8 cellular contexts compared by ENCODE assay signal in the genomic region with DNA sequence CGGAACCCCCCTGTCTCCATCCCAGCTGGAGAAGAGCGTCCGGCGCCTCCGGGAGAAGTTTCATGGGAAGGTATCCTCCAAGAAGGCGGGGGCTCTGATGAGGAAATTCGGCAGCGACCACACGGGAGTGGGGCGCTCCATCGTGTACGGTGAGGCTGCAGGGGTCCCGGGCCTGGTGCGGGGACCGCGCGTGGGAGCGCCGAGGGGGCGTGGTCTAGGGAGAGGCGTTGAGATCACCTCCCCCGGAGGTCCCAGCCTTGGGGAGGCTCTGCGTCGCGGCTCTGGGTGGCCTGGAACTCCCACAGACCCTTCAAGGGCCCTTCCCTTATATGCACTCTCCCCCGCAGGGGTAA. TPM values are rescaled to one million over a fixed set of nuclear protein-coding genes. Genes with fewer than 3 reads are reported as not detected.
A peak's percentile ranks its signal among the peaks of the same experiment; 100 is the strongest.
DNase-seq lines count a peak whose midpoint lies in the region; ATAC-seq, FAIRE-seq and TF ChIP-seq lines count a peak whose summit lies in the region.

No MANE protein-coding gene starts in this region.

- no peak overlapping the region for H3K23ac ChIP-seq in neuronal stem cell (ENCODE audit: low read depth, low read length, poor library complexity)

- peak overlapping the region; percentile 58 for H2BK15ac ChIP-seq in neuronal stem cell (ENCODE audit: low read length)

- CTCF ChIA-PET in Calu3 (lab: Charles Lee): no interaction called here
- CTCF ChIA-PET in activated B cell treated with CpG ODN at 0.5 μM for 24 hours (lab: Charles Lee): no interaction called here
- CTCF ChIA-PET in endothelial cell of umbilical vein (lab: Charles Lee): no interaction called here

- H3K27me3 Mint-ChIP-seq in Calu3 (ENCODE audit: unreplicated experiment) (no peaks in the 10 kb centered on the region), activated B cell treated with CpG ODN at 0.5 μM for 24 hours (no peaks in the 10 kb centered on the region)

- POLR2A ChIA-PET in activated B cell treated with CpG ODN at 0.5 μM for 24 hours (lab: Charles Lee): interaction anchor here (0.7 kb wide), 2 partner anchors 340 to 960 kb away, joined by 3 to 4 read pairs; no protein-coding TSS in a partner anchor
- POLR2A ChIA-PET in endothelial cell of umbilical vein (lab: Charles Lee): no interaction called here

- H2BK120ac ChIP-seq in neuronal stem cell (ENCODE audit: low read depth, low read length): no peak overlapping the region

- intact Hi-C loops in Calu3 (cut with micrococcal nuclease; ENCODE audit: unreplicated experiment) (no loop called here), activated B cell treated with CpG ODN at 0.5 μM for 24 hours (cut with micrococcal nuclease) (loop anchor here (1.0 to 5.0 kb wide), 3 partner anchors 9 to 35 kb away; a partner anchor contains a TSS), endothelial cell of umbilical vein (cut with micrococcal nuclease) (no loop called here), posterior cingulate gyrus (cut with DNase I) (no loop called here)

- no peak for FAIRE-seq in endothelial cell of umbilical vein (lab: Jason Lieb, UNC)

- H3K9ac ChIP-seq in endothelial cell of umbilical vein (replicated peaks; ENCODE audit: extremely low read depth, insufficient read depth, low read length): peak overlapping the region; percentile 53
- peak overlapping the region; percentile 21 for H3K9ac ChIP-seq in neuronal stem cell (ENCODE audit: low read depth, low read length, poor library complexity)

- H2BK12ac ChIP-seq in neuronal stem cell (ENCODE audit: low read length): no peak overlapping the region

- WGBS in neuronal stem cell (ENCODE audit: extremely low coverage in 2 of 2, insufficient read length in 2 of 2, insufficient replicate concordance in 1 of 2), 2 donors: no CpG with 5 or more reads among the region's 26 CpGs

- no peaks in the 10 kb centered on the region for H3K4me1 Mint-ChIP-seq in Calu3 (ENCODE audit: low read depth, unreplicated experiment)
- H3K4me1 Mint-ChIP-seq in activated B cell treated with CpG ODN at 0.5 μM for 24 hours: peaks cover 21% of the 10 kb centered on the region

- H2AFZ ChIP-seq in endothelial cell of umbilical vein (ENCODE audit: low read depth, low read length): peak overlapping the region; percentile 96
- H2AFZ ChIP-seq in neuronal stem cell (ENCODE audit: low read length): peak overlapping the region; percentile 99

- H3K4me2 ChIP-seq in endothelial cell of umbilical vein (ENCODE audit: insufficient read depth, low read length) (peak overlapping the region; percentile 74), neuronal stem cell (ENCODE audit: insufficient read depth, low read length, poor library complexity, severe bottlenecking) (peak overlapping the region; percentile 91)

- no peak for ATAC-seq in activated B cell treated with CpG ODN at 0.5 μM for 24 hours (ENCODE audit: low read depth)
- no peak for ATAC-seq in HG03135 (IDR thresholded peaks at IDR 0.05; ENCODE audit: unreplicated experiment)
- no peak for ATAC-seq in HG02884 (IDR thresholded peaks at IDR 0.05; ENCODE audit: unreplicated experiment)

- peaks cover 0 to 18% of the 10 kb centered on the region in 2 experiments for H3K36me3 ChIP-seq in endothelial cell of umbilical vein (ENCODE audit: control insufficient read depth in 2 of 2, extremely low read depth in 1 of 2, insufficient read depth in 2 of 2, low read length in 2 of 2)
- no peaks in the 10 kb centered on the region for H3K36me3 ChIP-seq in neuronal stem cell (replicated peaks in 1 of 2; ENCODE audit: control insufficient read depth in 2 of 2, insufficient read depth in 2 of 2, low read length in 2 of 2)

- H4K91ac ChIP-seq in neuronal stem cell (ENCODE audit: low read depth, low read length, poor library complexity): no peak overlapping the region

- peak overlapping the region; percentile 80 for H3K18ac ChIP-seq in neuronal stem cell (ENCODE audit: low read length)

- no peaks in the 10 kb centered on the region for H3K9me1 ChIP-seq in endothelial cell of umbilical vein (replicated peaks; ENCODE audit: control insufficient read depth, extremely low read depth, insufficient read depth, low read length)

- H3K27ac ChIP-seq in endothelial cell of umbilical vein (ENCODE audit: insufficient read depth, low read depth, low read length): no peak overlapping the region
- H3K27ac ChIP-seq in neuronal stem cell (replicated peaks; ENCODE audit: low read length): no peak overlapping the region

- no peak overlapping the region for H2BK5ac ChIP-seq in neuronal stem cell (ENCODE audit: low read length)

- no peak overlapping the region for H4K8ac ChIP-seq in neuronal stem cell (ENCODE audit: low read depth, low read length)

- peaks cover 2% of the 10 kb centered on the region for H3K9me3 Mint-ChIP-seq in Calu3 (ENCODE audit: low read depth, unreplicated experiment)
- H3K9me3 Mint-ChIP-seq in activated B cell treated with CpG ODN at 0.5 μM for 24 hours: no peaks in the 10 kb centered on the region

- peak overlapping the region; percentile 21 for H3K14ac ChIP-seq in neuronal stem cell (ENCODE audit: low read length)

- H3K79me2 ChIP-seq in endothelial cell of umbilical vein (ENCODE audit: control insufficient read depth, insufficient read depth, low read length): no peaks in the 10 kb centered on the region

- no peaks in the 10 kb centered on the region for H3K9me3 ChIP-seq in endothelial cell of umbilical vein (replicated peaks; ENCODE audit: control insufficient read depth, insufficient read depth, low read length)
- peaks cover 0 to 1% of the 10 kb centered on the region in 2 donors for H3K9me3 ChIP-seq in neuronal stem cell (replicated peaks in 1 of 2; ENCODE audit: control insufficient read depth in 2 of 2, insufficient read depth in 1 of 2, low read depth in 1 of 2, low read length in 2 of 2)

- TF ChIP-seq CTCF in Calu3 (IDR thresholded peaks at IDR 0.05; ENCODE audit: unreplicated experiment) (no peak), activated B cell treated with CpG ODN at 0.5 μM for 24 hours (IDR thresholded peaks at IDR 0.05) (no peak), endothelial cell of umbilical vein (IDR thresholded peaks at IDR 0.05; ENCODE audit: extremely low read depth in 1 of 2, insufficient read depth in 1 of 2, low read depth in 1 of 2, low read length in 2 of 2) (no peak)

- no peaks in the 10 kb centered on the region for H4K20me1 ChIP-seq in endothelial cell of umbilical vein (replicated peaks; ENCODE audit: control insufficient read depth, extremely low read depth, insufficient read depth, low read length)

- BruUV-seq in Calu3 (replicated peaks; lab: Mats Ljungman, UMichigan) (no TSS peak), endothelial cell of umbilical vein (replicated peaks; lab: Mats Ljungman, UMichigan) (no TSS peak)

- no peak for TF ChIP-seq POLR2A in endothelial cell of umbilical vein (IDR thresholded peaks at IDR 0.05; ENCODE audit: low read depth, low read length)

- H3K4me3 Mint-ChIP-seq in Calu3 (ENCODE audit: low read depth, unreplicated experiment) (peak overlapping the region; percentile 75), activated B cell treated with CpG ODN at 0.5 μM for 24 hours (peak overlapping the region; percentile 90)

- H3K4me3 ChIP-seq in endothelial cell of umbilical vein (replicated peaks in 1 of 3; ENCODE audit: insufficient read depth in 1 of 3, low read depth in 1 of 3, low read length in 3 of 3) (peak overlapping the region; percentile 84 to 97 (median 96)), neuronal stem cell (ENCODE audit: low read length in 2 of 2) (peak overlapping the region in 1 of 2 donors; percentile 69)

- dilution Hi-C loops in endothelial cell of umbilical vein (cut with MboI; ENCODE audit: extremely low pct_ligation_motif_present, low sequenced_read_pairs): no loop called here

- H3K27ac Mint-ChIP-seq in Calu3 (ENCODE audit: unreplicated experiment): no peak overlapping the region
- peak overlapping the region; percentile 50 for H3K27ac Mint-ChIP-seq in activated B cell treated with CpG ODN at 0.5 μM for 24 hours

- H3K36me3 Mint-ChIP-seq in Calu3 (ENCODE audit: insufficient read depth, unreplicated experiment) (peaks cover 29% of the 10 kb centered on the region), activated B cell treated with CpG ODN at 0.5 μM for 24 hours (ENCODE audit: low read depth) (peaks cover 21% of the 10 kb centered on the region)

- H3K79me1 ChIP-seq in neuronal stem cell (ENCODE audit: low read depth, low read length): no peaks in the 10 kb centered on the region

- peaks cover 2% of the 10 kb centered on the region for H3K4me1 ChIP-seq in endothelial cell of umbilical vein (ENCODE audit: control insufficient read depth, extremely low read depth, insufficient read depth, low read length)
- H3K4me1 ChIP-seq in neuronal stem cell (ENCODE audit: control insufficient read depth in 2 of 2, insufficient read depth in 1 of 2, low read depth in 1 of 2, low read length in 2 of 2): peaks cover 0 to 2% of the 10 kb centered on the region in 2 donors

- peak overlapping the region; percentile 63 for H2AK5ac ChIP-seq in neuronal stem cell (ENCODE audit: low read depth, low read length)

- no peak overlapping the region for H3K4ac ChIP-seq in neuronal stem cell (ENCODE audit: low read length)

- no peaks in the 10 kb centered on the region for H3K27me3 ChIP-seq in endothelial cell of umbilical vein (ENCODE audit: control insufficient read depth in 2 of 2, insufficient read depth in 2 of 2, low read length in 2 of 2)
- peaks cover 8 to 28% (median 8%) of the 10 kb centered on the region in 3 experiments for H3K27me3 ChIP-seq in neuronal stem cell (ENCODE audit: control insufficient read depth in 3 of 3, insufficient read depth in 3 of 3, low read depth in 1 of 3, low read length in 3 of 3)

- DNase-seq in Calu3: no peak
- DNase-seq in activated B cell treated with CpG ODN at 0.5 μM for 24 hours: no peak
- no peak for DNase-seq in endothelial cell of umbilical vein (ENCODE audit: low read depth, low spot score)
- no peak for DNase-seq in neuronal stem cell (ENCODE audit: low spot score)
- no peak for DNase-seq in NCI-H526 (lab: John Stamatoyannopoulos, UW)
- no peak for DNase-seq in posterior cingulate gyrus

RNA-seq across cellular contexts. Expression of a gene that starts 0.8 kb away (rescaled TPM):
- total RNA-seq in Calu3 (2022) (37.3 and 61.5 TPM in 2 replicates), activated B cell treated with CpG ODN at 0.5 μM for 24 hours (61.3 and 61.4 TPM in 2 replicates), endothelial cell of umbilical vein (23.6 and 34.4 TPM in 2 replicates)
- polyA plus RNA-seq in endothelial cell of umbilical vein: 36.9 and 40.0 TPM in 2 replicates
- 18.6 and 27.1 TPM in 2 replicates for polyA plus RNA-seq in endothelial cell of umbilical vein (2011; cell fraction: cytosol; rRNA removed)
- 86.2 and 88.9 TPM in 2 replicates for polyA plus RNA-seq in endothelial cell of umbilical vein (2011; cell fraction: nucleus; rRNA removed)
- polyA plus RNA-seq in endothelial cell of umbilical vein (2012): 18.2 and 24.4 TPM in 2 replicates
- polyA minus RNA-seq in endothelial cell of umbilical vein: 13.6 and 17.4 TPM in 2 replicates
- polyA minus RNA-seq in endothelial cell of umbilical vein (2011; cell fraction: cytosol; rRNA and poly(A)+ RNA removed): 14.0 TPM
- 9.6 and 12.3 TPM in 2 replicates for polyA minus RNA-seq in endothelial cell of umbilical vein (2011; cell fraction: nucleus; rRNA and poly(A)+ RNA removed)
- polyA plus RNA-seq in neuronal stem cell (2013, experiment 1 of 2): 0.77 TPM
- polyA plus RNA-seq in neuronal stem cell (2013, experiment 2 of 2): 0.71 TPM

RNA-seq across cellular contexts. Expression of a gene that starts 15.6 kb away (rescaled TPM):
- total RNA-seq in Calu3 (2022): 0.59 and 1.2 TPM in 2 replicates
- total RNA-seq in activated B cell treated with CpG ODN at 0.5 μM for 24 hours: 16.4 and 18.4 TPM in 2 replicates
- not detected in 2 replicates for total RNA-seq in endothelial cell of umbilical vein
- polyA plus RNA-seq in endothelial cell of umbilical vein: 0.15 and 0.32 TPM in 2 replicates
- 0.08 and 0.10 TPM in 2 replicates for polyA plus RNA-seq in endothelial cell of umbilical vein (2011; cell fraction: cytosol; rRNA removed)
- 0.34 TPM in 1 of 2 replicates, not detected in the other for polyA plus RNA-seq in endothelial cell of umbilical vein (2011; cell fraction: nucleus; rRNA removed)
- not detected in 2 replicates for polyA plus RNA-seq in endothelial cell of umbilical vein (2012)
- polyA minus RNA-seq in endothelial cell of umbilical vein: not detected in 2 replicates
- polyA minus RNA-seq in endothelial cell of umbilical vein (2011; cell fraction: cytosol; rRNA and poly(A)+ RNA removed): not detected
- not detected in 2 replicates for polyA minus RNA-seq in endothelial cell of umbilical vein (2011; cell fraction: nucleus; rRNA and poly(A)+ RNA removed)
- polyA plus RNA-seq in neuronal stem cell (2013, experiment 1 of 2): not detected
- not detected for polyA plus RNA-seq in neuronal stem cell (2013, experiment 2 of 2)

RNA-seq across cellular contexts. Expression of a gene that starts 19.3 kb away (rescaled TPM):
- total RNA-seq in Calu3 (2022) (52.2 and 56.4 TPM in 2 replicates), activated B cell treated with CpG ODN at 0.5 μM for 24 hours (107 and 119 TPM in 2 replicates), endothelial cell of umbilical vein (50.4 and 51.6 TPM in 2 replicates)
- polyA plus RNA-seq in endothelial cell of umbilical vein: 27.6 and 30.1 TPM in 2 replicates
- polyA plus RNA-seq in endothelial cell of umbilical vein (2011; cell fraction: cytosol; rRNA removed): 21.2 and 23.0 TPM in 2 replicates
- polyA plus RNA-seq in endothelial cell of umbilical vein (2011; cell fraction: nucleus; rRNA removed): 51.0 and 57.7 TPM in 2 replicates
- 22.0 and 31.9 TPM in 2 replicates for polyA plus RNA-seq in endothelial cell of umbilical vein (2012)
- 42.2 and 48.6 TPM in 2 replicates for polyA minus RNA-seq in endothelial cell of umbilical vein
- polyA minus RNA-seq in endothelial cell of umbilical vein (2011; cell fraction: cytosol; rRNA and poly(A)+ RNA removed): 66.6 TPM
- 28.7 and 43.4 TPM in 2 replicates for polyA minus RNA-seq in endothelial cell of umbilical vein (2011; cell fraction: nucleus; rRNA and poly(A)+ RNA removed)
- 16.9 TPM for polyA plus RNA-seq in neuronal stem cell (2013, experiment 1 of 2)
- polyA plus RNA-seq in neuronal stem cell (2013, experiment 2 of 2): 18.4 TPM

RNA-seq across cellular contexts. Expression of a gene that starts 24.6 kb away (rescaled TPM):
- total RNA-seq in Calu3 (2022) (20.7 and 25.2 TPM in 2 replicates), activated B cell treated with CpG ODN at 0.5 μM for 24 hours (33.1 and 42.6 TPM in 2 replicates), endothelial cell of umbilical vein (10.7 and 14.6 TPM in 2 replicates)
- 3.6 and 5.4 TPM in 2 replicates for polyA plus RNA-seq in endothelial cell of umbilical vein
- polyA plus RNA-seq in endothelial cell of umbilical vein (2011; cell fraction: cytosol; rRNA removed): 1.5 and 2.9 TPM in 2 replicates
- polyA plus RNA-seq in endothelial cell of umbilical vein (2011; cell fraction: nucleus; rRNA removed): 14.2 and 14.5 TPM in 2 replicates
- 2.6 and 5.6 TPM in 2 replicates for polyA plus RNA-seq in endothelial cell of umbilical vein (2012)
- 4.0 and 5.1 TPM in 2 replicates for polyA minus RNA-seq in endothelial cell of umbilical vein
- polyA minus RNA-seq in endothelial cell of umbilical vein (2011; cell fraction: cytosol; rRNA and poly(A)+ RNA removed): 21.9 TPM
- 5.0 and 13.9 TPM in 2 replicates for polyA minus RNA-seq in endothelial cell of umbilical vein (2011; cell fraction: nucleus; rRNA and poly(A)+ RNA removed)
- 4.2 TPM for polyA plus RNA-seq in neuronal stem cell (2013, experiment 1 of 2)
- polyA plus RNA-seq in neuronal stem cell (2013, experiment 2 of 2): 3.9 TPM

RNA-seq across cellular contexts. Expression of a gene that starts 32.8 kb away (rescaled TPM):
- total RNA-seq in Calu3 (2022) (143 and 149 TPM in 2 replicates), activated B cell treated with CpG ODN at 0.5 μM for 24 hours (332 and 371 TPM in 2 replicates), endothelial cell of umbilical vein (213 and 217 TPM in 2 replicates)
- 253 and 294 TPM in 2 replicates for polyA plus RNA-seq in endothelial cell of umbilical vein
- 211 and 218 TPM in 2 replicates for polyA plus RNA-seq in endothelial cell of umbilical vein (2011; cell fraction: cytosol; rRNA removed)
- 484 and 500 TPM in 2 replicates for polyA plus RNA-seq in endothelial cell of umbilical vein (2011; cell fraction: nucleus; rRNA removed)
- polyA plus RNA-seq in endothelial cell of umbilical vein (2012): 179 and 217 TPM in 2 replicates
- polyA minus RNA-seq in endothelial cell of umbilical vein: 67.6 and 74.9 TPM in 2 replicates
- 87.3 TPM for polyA minus RNA-seq in endothelial cell of umbilical vein (2011; cell fraction: cytosol; rRNA and poly(A)+ RNA removed)
- polyA minus RNA-seq in endothelial cell of umbilical vein (2011; cell fraction: nucleus; rRNA and poly(A)+ RNA removed): 57.2 and 87.4 TPM in 2 replicates
- polyA plus RNA-seq in neuronal stem cell (2013, experiment 1 of 2): 165 TPM
- polyA plus RNA-seq in neuronal stem cell (2013, experiment 2 of 2): 159 TPM
